In genomic region chr4:153514001-153514526, GRCh38 we compare ENCODE assay signal across 8 cellular contexts. TPM values are rescaled to one million over a fixed set of nuclear protein-coding genes. Genes with fewer than 3 reads are reported as not detected.
DNase-seq lines count a peak whose midpoint lies in the region; ATAC-seq, FAIRE-seq and TF ChIP-seq lines count a peak whose summit lies in the region.

No MANE protein-coding gene starts in this region.

- no peak overlapping the region for H3K4me3 Mint-ChIP-seq in activated naive CD8-positive, alpha-beta T cell treated with anti-CD3 and anti-CD28 coated beads, Interleukin-2, amount 50 U/mL, for 24 hours

- H3K9me1 ChIP-seq in keratinocyte (ENCODE audit: control insufficient read depth, extremely low read depth, insufficient read depth, low read length) = no peaks in the 10 kb centered on the region

- H2AFZ ChIP-seq in GM23248 (no peak overlapping the region), keratinocyte (ENCODE audit: control insufficient read depth, low read length) (no peak overlapping the region)

- peak; percentile 49 for FAIRE-seq in keratinocyte (lab: Jason Lieb, UNC)

- H3K9me2 ChIP-seq in GM23248 (ENCODE audit: insufficient read depth) = no peaks in the 10 kb centered on the region

- H3K9me3 ChIP-seq in GM23248 (ENCODE audit: low read depth) (no peaks in the 10 kb centered on the region), keratinocyte (ENCODE audit: control insufficient read depth, low read depth, low read length) (peaks cover 2% of the 10 kb centered on the region)

- H3K27me3 ChIP-seq in GM23248 (replicated peaks; ENCODE audit: insufficient read depth) (no peaks in the 10 kb centered on the region), keratinocyte (ENCODE audit: control insufficient read depth, extremely low read depth, insufficient read depth, low read length) (no peaks in the 10 kb centered on the region)

- in situ Hi-C loops in GM23248 (cut with MboI) = no loop called here

- peaks cover 37% of the 10 kb centered on the region for H3F3A ChIP-seq in GM23248 (ENCODE audit: insufficient read depth)

- no peaks in the 10 kb centered on the region for H3K79me2 ChIP-seq in GM23248 (ENCODE audit: insufficient read depth)
- no peaks in the 10 kb centered on the region for H3K79me2 ChIP-seq in keratinocyte (ENCODE audit: control insufficient read depth, insufficient read depth, low read length)

- H3K27ac ChIP-seq in GM23248 (peak overlapping the region; percentile 85), keratinocyte (ENCODE audit: control insufficient read depth, insufficient read depth, low read length) (no peak overlapping the region)

- no peaks in the 10 kb centered on the region for H4K20me1 ChIP-seq in GM23248 (ENCODE audit: insufficient read depth)
- H4K20me1 ChIP-seq in keratinocyte (ENCODE audit: control insufficient read depth, extremely low read depth, insufficient read depth, low read length) = no peaks in the 10 kb centered on the region

- H3K36me3 ChIP-seq in GM23248 (ENCODE audit: low read depth) (no peaks in the 10 kb centered on the region), keratinocyte (ENCODE audit: control insufficient read depth in 2 of 2, extremely low read depth in 1 of 2, insufficient read depth in 2 of 2, low read length in 2 of 2) (no peaks in the 10 kb centered on the region)

- POLR2A ChIA-PET in AG04449 (lab: Yijun Ruan, JAX) = interaction anchor here (0.6 to 2.0 kb wide), 6 partner anchors 16 to 60 kb away, joined by 3 to 9 read pairs (median 4); partner anchors contain the start of gene TMEM131L

- TF ChIP-seq CTCF in AG04449 (IDR thresholded peaks at IDR 0.05; ENCODE audit: insufficient read depth, low read length, missing control alignments) (no peak), keratinocyte (optimal IDR thresholded peaks at IDR 0.05 in 1 of 3, IDR thresholded peaks at IDR 0.05 in 1 of 3, conservative IDR thresholded peaks at IDR 0.05 in 1 of 3; ENCODE audit: extremely low read depth in 1 of 3, insufficient read depth in 2 of 3, low read length in 3 of 3) (no peak)

- no peaks in the 10 kb centered on the region for H3K27me3 Mint-ChIP-seq in activated naive CD8-positive, alpha-beta T cell treated with anti-CD3 and anti-CD28 coated beads, Interleukin-2, amount 50 U/mL, for 24 hours

- peaks cover 52% of the 10 kb centered on the region for H3K36me3 Mint-ChIP-seq in activated naive CD8-positive, alpha-beta T cell treated with anti-CD3 and anti-CD28 coated beads, Interleukin-2, amount 50 U/mL, for 24 hours (ENCODE audit: low read depth)

- dilution Hi-C loops in keratinocyte (cut with MboI; ENCODE audit: extremely low pct_ligation_motif_present, low sequenced_read_pairs) = no loop called here

- H3K4me2 ChIP-seq in GM23248 (ENCODE audit: unreplicated experiment) (peak overlapping the region; percentile 78), keratinocyte (ENCODE audit: control insufficient read depth, extremely low read depth, insufficient read depth, low read depth, low read length) (peak overlapping the region; percentile 46)

- H3K27ac Mint-ChIP-seq in activated naive CD8-positive, alpha-beta T cell treated with anti-CD3 and anti-CD28 coated beads, Interleukin-2, amount 50 U/mL, for 24 hours = peak overlapping the region; percentile 8

- H3K4me1 ChIP-seq in GM23248 (ENCODE audit: insufficient read depth) (peaks cover 38% of the 10 kb centered on the region), keratinocyte (ENCODE audit: control insufficient read depth, extremely low read depth, insufficient read depth, low read length) (peaks cover 24% of the 10 kb centered on the region)

- H3K4me1 Mint-ChIP-seq in activated naive CD8-positive, alpha-beta T cell treated with anti-CD3 and anti-CD28 coated beads, Interleukin-2, amount 50 U/mL, for 24 hours = peaks cover 78% of the 10 kb centered on the region

- peak; percentile 52 for DNase-seq in AG04449 (ENCODE audit: low read depth, low spot score)
- peak; percentile 89 for DNase-seq in GM23248
- DNase-seq in activated naive CD8-positive, alpha-beta T cell treated with anti-CD3 and anti-CD28 coated beads, Interleukin-2, amount 50 U/mL, for 24 hours = no peak
- no peak for DNase-seq in keratinocyte (ENCODE audit: low read depth, low spot score)
- no peak for DNase-seq in Kasumi-1 (lab: John Stamatoyannopoulos, UW)
- no peak for DNase-seq in stimulated activated CD4-positive, alpha-beta T cell treated with anti-CD3 and anti-CD28 coated beads, Interleukin-1b, Interleukin-23, amount 100 ng/mL, for 48 hours
- DNase-seq in NCI-H2081 treated with DMSO at 0.1 percent for 48 hours (lab: John Stamatoyannopoulos, UW) = no peak

- ATAC-seq in activated naive CD8-positive, alpha-beta T cell treated with anti-CD3 and anti-CD28 coated beads, Interleukin-2, amount 50 U/mL, for 24 hours = no peak
- no peak for ATAC-seq in GM21576 (IDR thresholded peaks at IDR 0.05; ENCODE audit: unreplicated experiment)

- peak overlapping the region; percentile 37; the same call in 1 of the 2 replicates for H3K9ac ChIP-seq in GM23248
- no peak overlapping the region for H3K9ac ChIP-seq in keratinocyte (ENCODE audit: control insufficient read depth, extremely low read depth, insufficient read depth, low read length)

- CTCF ChIA-PET in AG04449 (lab: Yijun Ruan, JAX) = interaction anchor here (1.1 to 1.8 kb wide), 3 partner anchors 15 to 170 kb away, joined by 4 to 6 read pairs (median 4); partner anchors contain the start of gene MND1

- H3K4me3 ChIP-seq in AG04449 (ENCODE audit: low read depth, low read length) = no peak overlapping the region; the same call in 1 of the 2 replicates
- H3K4me3 ChIP-seq in GM23248 = peak overlapping the region; percentile 50
- no peak overlapping the region for H3K4me3 ChIP-seq in keratinocyte (ENCODE audit: control insufficient read depth in 2 of 3, extremely low read depth in 1 of 3, insufficient read depth in 2 of 3, low read depth in 1 of 3, low read length in 3 of 3)

- H3K9me3 Mint-ChIP-seq in activated naive CD8-positive, alpha-beta T cell treated with anti-CD3 and anti-CD28 coated beads, Interleukin-2, amount 50 U/mL, for 24 hours = peaks cover 4% of the 10 kb centered on the region

- WGBS in GM23248 (ENCODE audit: low coverage in 1 of 2, low lambda C conversion rate in 2 of 2, missing lambda C conversion rate in 2 of 2), 2 experiments = 1 to 5% methylated on average over 3 of the region's 3 CpGs

RNA-seq across cellular contexts. Expression of gene TMEM131L, which starts 47.9 kb away (rescaled TPM):
- 5.7 and 11.1 TPM in 2 replicates for total RNA-seq in GM23248 (2014; rRNA removed; shearing (Covaris generic))
- polyA plus RNA-seq in GM23248 (2016; fragmentation: Nextera tagmentation; extraction: Ambion mirVana) (8.7 and 10.2 TPM in 2 replicates), keratinocyte (7.0 to 10.3 TPM (median 9.3 TPM) in 3 replicates)
- 7.6 TPM for polyA plus RNA-seq in keratinocyte (2011; ENCODE audit: low read depth)
- 3.1 and 5.0 TPM in 2 replicates for polyA plus RNA-seq in keratinocyte (2011; cell fraction: cytosol; rRNA removed)
- 29.1 and 29.5 TPM in 2 replicates for polyA plus RNA-seq in keratinocyte (2011; cell fraction: nucleus; rRNA removed)
- polyA plus RNA-seq in keratinocyte (2012; ENCODE audit: low replicate concordance) = 6.1 and 8.0 TPM in 2 replicates
- polyA minus RNA-seq in keratinocyte = 11.5 to 33.8 TPM (median 21.1 TPM) in 3 replicates
- polyA minus RNA-seq in keratinocyte (2011; cell fraction: cytosol; rRNA and poly(A)+ RNA removed) = 7.7 TPM
- 41.9 and 80.6 TPM in 2 replicates for polyA minus RNA-seq in keratinocyte (2011; cell fraction: nucleus; rRNA and poly(A)+ RNA removed)

Comparison
In these comparisons a context has a peak if more than half of its experiments do, and no peak if none do; other contexts are left out.
1. DNase-seq: peak in AG04449 (single experiment) and GM23248 (single experiment); none in activated naive CD8-positive, alpha-beta T cell treated with anti-CD3 and anti-CD28 coated beads, Interleukin-2, amount 50 U/mL, for 24 hours (single experiment), keratinocyte (single experiment), Kasumi-1 (0 of 2), stimulated activated CD4-positive, alpha-beta T cell treated with anti-CD3 and anti-CD28 coated beads, Interleukin-1b, Interleukin-23, amount 100 ng/mL, for 48 hours (single experiment) and NCI-H2081 treated with DMSO at 0.1 percent for 48 hours (single experiment).